Comparison of ENCODE assay signal across 8 cellular contexts in genomic region chr16:75251280-75252048, GRCh38. TPM values are rescaled to one million over a fixed set of nuclear protein-coding genes. Genes with fewer than 3 reads are reported as not detected.
A peak's percentile ranks its signal among the peaks of the same experiment; 100 is the strongest.
DNase-seq lines count a peak whose midpoint lies in the region; ATAC-seq, FAIRE-seq and TF ChIP-seq lines count a peak whose summit lies in the region.

TSS of gene BCAR1 (minus strand) at chr16:75251624. CDS start at chr16:75251482, 142 bp downstream.

- H3K79me2 ChIP-seq in astrocyte (ENCODE audit: insufficient read depth, low read length), result peaks cover 96% of the 10 kb centered on the region

- H3K36me3 ChIP-seq in CD4-positive, CD25-positive, alpha-beta regulatory T cell (ENCODE audit: control insufficient read depth, insufficient read depth, low read length), result no peaks in the 10 kb centered on the region
- H3K36me3 ChIP-seq in astrocyte (ENCODE audit: insufficient read depth, low read length), result no peaks in the 10 kb centered on the region

- no peaks in the 10 kb centered on the region for H3K27me3 ChIP-seq in CD4-positive, CD25-positive, alpha-beta regulatory T cell (ENCODE audit: control insufficient read depth, insufficient read depth, low read length)
- H3K27me3 ChIP-seq in astrocyte (ENCODE audit: insufficient read depth, low read length), result no peaks in the 10 kb centered on the region

- H3K9ac ChIP-seq in astrocyte (ENCODE audit: low read length), result peak within 1 kb of the TSS; percentile 96

- no peak for TF ChIP-seq CTCF in astrocyte (IDR thresholded peaks at IDR 0.05; ENCODE audit: insufficient read depth, low read depth, low read length)

- H3K27me3 Mint-ChIP-seq in CD4-positive, CD25-positive, alpha-beta regulatory T cell, result peaks cover 46% of the 10 kb centered on the region
- H3K27me3 Mint-ChIP-seq in astrocyte (ENCODE audit: low read depth, unreplicated experiment), result no peaks in the 10 kb centered on the region

- H3K4me1 ChIP-seq in CD4-positive, CD25-positive, alpha-beta regulatory T cell (ENCODE audit: control insufficient read depth, insufficient read depth, low read length, poor library complexity, severe bottlenecking), result peaks cover 16% of the 10 kb centered on the region
- H3K4me1 ChIP-seq in astrocyte (ENCODE audit: insufficient read depth, low read length), result peaks cover 80% of the 10 kb centered on the region

- in situ Hi-C loops in KBM-7 (cut with MboI; ENCODE audit: low pct_unique_long_range_greater_than_20kb, low sequenced_read_pairs), result no loop called here

- ATAC-seq in CD4-positive, CD25-positive, alpha-beta regulatory T cell (ENCODE audit: low read depth in 2 of 2), result no peak
- peak; percentile 58 for ATAC-seq in GM18517 (IDR thresholded peaks at IDR 0.05; ENCODE audit: unreplicated experiment)
- peak; percentile 68 for ATAC-seq in HG02943 (IDR thresholded peaks at IDR 0.05; ENCODE audit: low read depth, unreplicated experiment)
- ATAC-seq in left ventricle myocardium superior, result peak; percentile 79

- H3K9me3 ChIP-seq in CD4-positive, CD25-positive, alpha-beta regulatory T cell (ENCODE audit: control insufficient read depth in 2 of 2, low read length in 2 of 2), result no peaks in the 10 kb centered on the region
- no peaks in the 10 kb centered on the region for H3K9me3 ChIP-seq in astrocyte (ENCODE audit: insufficient read depth, low read depth, low read length)

- H3K27ac Mint-ChIP-seq in CD4-positive, CD25-positive, alpha-beta regulatory T cell, result no peak within 1 kb of the TSS
- H3K27ac Mint-ChIP-seq in astrocyte (ENCODE audit: unreplicated experiment), result peak within 1 kb of the TSS; percentile 91

- peaks cover 85% of the 10 kb centered on the region for H4K20me1 ChIP-seq in astrocyte (ENCODE audit: insufficient read depth, low read length)

- H3K4me3 Mint-ChIP-seq in CD4-positive, CD25-positive, alpha-beta regulatory T cell, result peak within 1 kb of the TSS; percentile 28 to 80 (median 66)
- peak within 1 kb of the TSS; percentile 94 for H3K4me3 Mint-ChIP-seq in astrocyte (ENCODE audit: unreplicated experiment)

- DNase-seq in CD4-positive, CD25-positive, alpha-beta regulatory T cell, result no peak
- DNase-seq in NCI-H510A (lab: John Stamatoyannopoulos, UW), result peak; percentile 60
- peak; percentile 90 for DNase-seq in astrocyte (ENCODE audit: low read depth)
- DNase-seq in left ventricle myocardium superior, result peak; percentile 97
- DNase-seq in posterior cingulate gyrus, result peak; percentile 73 to 98 (median 86)
- DNase-seq in KBM-7, result no peak

- no peak for FAIRE-seq in astrocyte (lab: Jason Lieb, UNC)

- intact Hi-C loops in left ventricle myocardium superior (cut with micrococcal nuclease), result no loop called here
- intact Hi-C loops in posterior cingulate gyrus (cut with DNase I), result no loop called here

- H3K9me3 Mint-ChIP-seq in CD4-positive, CD25-positive, alpha-beta regulatory T cell, result peaks cover 0 to 2% (median 0%) of the 10 kb centered on the region in 7 donors
- H3K9me3 Mint-ChIP-seq in astrocyte (ENCODE audit: unreplicated experiment), result no peaks in the 10 kb centered on the region

- no peaks in the 10 kb centered on the region for H3K36me3 Mint-ChIP-seq in CD4-positive, CD25-positive, alpha-beta regulatory T cell
- H3K36me3 Mint-ChIP-seq in astrocyte (ENCODE audit: low read depth, unreplicated experiment), result peaks cover 3% of the 10 kb centered on the region

- H2AFZ ChIP-seq in astrocyte (ENCODE audit: low read depth, low read length), result no peak within 1 kb of the TSS

- H3K4me3 ChIP-seq in CD4-positive, CD25-positive, alpha-beta regulatory T cell (ENCODE audit: low read depth, low read length), result no peak within 1 kb of the TSS
- H3K4me3 ChIP-seq in astrocyte (ENCODE audit: insufficient read depth, low read depth, low read length), result peak within 1 kb of the TSS; percentile 83

- peak within 1 kb of the TSS; percentile 91 for H3K4me2 ChIP-seq in astrocyte (ENCODE audit: low read length)

- peaks cover 0 to 13% (median 0%) of the 10 kb centered on the region in 4 donors for H3K4me1 Mint-ChIP-seq in CD4-positive, CD25-positive, alpha-beta regulatory T cell
- H3K4me1 Mint-ChIP-seq in astrocyte (ENCODE audit: low read depth, unreplicated experiment), result peaks cover 59% of the 10 kb centered on the region

- H3K27ac ChIP-seq in CD4-positive, CD25-positive, alpha-beta regulatory T cell (ENCODE audit: insufficient read depth, low read length, poor library complexity, severe bottlenecking), result no peak within 1 kb of the TSS
- H3K27ac ChIP-seq in astrocyte (ENCODE audit: low read depth, low read length), result peak within 1 kb of the TSS; percentile 99

RNA-seq across cellular contexts. Expression of gene BCAR1, which starts in this region (rescaled TPM):
- 0.44 TPM for total RNA-seq in CD4-positive, CD25-positive, alpha-beta regulatory T cell
- polyA plus RNA-seq in CD4-positive, CD25-positive, alpha-beta regulatory T cell, result under 1 TPM in 2 of 4 donors, not detected in 2; 0.27 to 0.38 TPM
- total RNA-seq in astrocyte (241 and 296 TPM in 2 replicates), left ventricle myocardium superior (82.9 TPM)

Comparison
In these comparisons a context has a peak if more than half of its experiments do, and no peak if none do; other contexts are left out.
1. RNA of gene BCAR1 (total RNA-seq): 241 to 296 TPM in astrocyte and 82.9 TPM in left ventricle myocardium superior (single experiment); 0.44 TPM in CD4-positive, CD25-positive, alpha-beta regulatory T cell (single experiment); every median in the first group is over 10 times any median in the second.
2. ATAC-seq: peak in GM18517 (single experiment), HG02943 (single experiment) and left ventricle myocardium superior (single experiment); none in CD4-positive, CD25-positive, alpha-beta regulatory T cell (0 of 2).
3. DNase-seq: peak in NCI-H510A (single experiment), astrocyte (single experiment), left ventricle myocardium superior (single experiment) and posterior cingulate gyrus (10 of 10); none in CD4-positive, CD25-positive, alpha-beta regulatory T cell (0 of 3) and KBM-7 (single experiment).